16 cellular contexts compared by ENCODE assay signal in genomic region chr5:177399903-177400868, GRCh38. TPM values are rescaled to one million over a fixed set of nuclear protein-coding genes. Genes with fewer than 3 reads are reported as not detected.
A peak's percentile ranks its signal among the peaks of the same experiment; 100 is the strongest.
DNase-seq lines count a peak whose midpoint lies in the region; ATAC-seq, FAIRE-seq and TF ChIP-seq lines count a peak whose summit lies in the region.
"Had no signal": no experiment of that assay in that cellular context is flagged by ENCODE, and none has a peak within 500 bp of the region (broad histone marks: within the 10 kb centered on the region; RNA-seq: fewer than 3 reads in every experiment).

TSS of gene PFN3 (minus strand) at chr5:177400661. CDS start at chr5:177400576, 85 bp downstream.

- TF ChIP-seq CTCF in cardiac fibroblast (IDR thresholded peaks at IDR 0.05; ENCODE audit: low read depth, low read length): no peak
- TF ChIP-seq CTCF in stomach (IDR thresholded peaks at IDR 0.05): no peak

- FAIRE-seq in H54 (lab: Jason Lieb, UNC): no peak

- peak; percentile 45 for DNase-seq in left cardiac atrium
- no peak for DNase-seq in cardiac septum (ENCODE audit: low spot score)
- DNase-seq in cardiac fibroblast (ENCODE audit: low read depth in 2 of 2): peak; percentile 18 to 52
- peak; percentile 30 for DNase-seq in iris pigment epithelial cell (ENCODE audit: low read depth)
- peak; percentile 43 for DNase-seq in stomach
- no peak for DNase-seq in H54 (ENCODE audit: insufficient read length, low spot score)
- DNase-seq in LoVo (ENCODE audit: low spot score): no peak
- DNase-seq: activated CD8-positive, alpha-beta memory T cell treated with anti-CD3 and anti-CD28 coated beads, Interleukin-2, amount 50 U/mL, for 48 hours; cortex of kidney; DMS 273 treated with DMSO at 0.1 percent for 48 hours; midbrain; NCI-H1417; NCI-H345; tibial artery had no signal

- H3K27ac ChIP-seq in stomach: no peak within 1 kb of the TSS
- H3K27ac ChIP-seq: SK-N-MC, tibial artery had no signal

- no peaks in the 10 kb centered on the region for H3K9me3 ChIP-seq in stomach
- H3K9me3 ChIP-seq: tibial artery had no signal

- no peak for ATAC-seq in left cardiac atrium
- ATAC-seq in HG02623 (IDR thresholded peaks at IDR 0.05; ENCODE audit: unreplicated experiment): no peak

- intact Hi-C loops in left cardiac atrium (cut with DNase I): loop anchor here in 1 of 2 donors (10.0 kb wide), 1 partner anchor 665 kb away; no protein-coding TSS in a partner anchor
- intact Hi-C loops in cardiac septum (cut with DNase I): no loop called here
- intact Hi-C loops in stomach (cut with DNase I; ENCODE audit: low total_unique reads): loop anchor here (5.0 kb wide), 1 partner anchor 57 kb away; no protein-coding TSS in a partner anchor

- H3K27me3 ChIP-seq in stomach: peaks cover 6 to 97% (median 47%) of the 10 kb centered on the region in 3 donors

- TF ChIP-seq EP300 in stomach (IDR thresholded peaks at IDR 0.05): no peak

- H3K4me3 ChIP-seq in cardiac fibroblast (replicated peaks in 1 of 2; ENCODE audit: low read depth in 2 of 2, low read length in 2 of 2): no peak within 1 kb of the TSS
- peak within 1 kb of the TSS in 2 of 4 donors; percentile 2 to 33 for H3K4me3 ChIP-seq in stomach
- H3K4me3 ChIP-seq: SK-N-MC, tibial artery had no signal

- 16 to 24% (median 21%) methylated on average over 46 to 95 of the region's 95 CpGs for WGBS in stomach, 5 donors

- TF ChIP-seq POLR2A in stomach (IDR thresholded peaks at IDR 0.05) (no peak), H54 (IDR thresholded peaks at IDR 0.05; ENCODE audit: low read depth, low read length) (no peak)

- H3K36me3 ChIP-seq in stomach: no peaks in the 10 kb centered on the region
- H3K36me3 ChIP-seq: tibial artery had no signal

- peaks cover 31 to 46% (median 45%) of the 10 kb centered on the region in 4 donors for H3K4me1 ChIP-seq in stomach

RNA-seq across cellular contexts. Expression of gene PFN3, which starts in this region (rescaled TPM):
- not detected for total RNA-seq in left cardiac atrium
- total RNA-seq in cardiac septum: not detected
- not detected for total RNA-seq in stomach
- polyA plus RNA-seq in stomach: not detected

Comparison
In these comparisons a context has a peak if more than half of its experiments do, and no peak if none do; other contexts are left out.
1. Peak in DNase-seq in left cardiac atrium; RNA of the gene not detected or under 1 TPM.
2. Peak in DNase-seq in stomach; RNA of the gene not detected or under 1 TPM.
3. DNase-seq: peak in cardiac fibroblast (2 of 2) and iris pigment epithelial cell (single experiment); none in cardiac septum (single experiment), H54 (single experiment) and LoVo (single experiment).